21 cellular contexts compared by ENCODE assay signal in the genomic region with DNA sequence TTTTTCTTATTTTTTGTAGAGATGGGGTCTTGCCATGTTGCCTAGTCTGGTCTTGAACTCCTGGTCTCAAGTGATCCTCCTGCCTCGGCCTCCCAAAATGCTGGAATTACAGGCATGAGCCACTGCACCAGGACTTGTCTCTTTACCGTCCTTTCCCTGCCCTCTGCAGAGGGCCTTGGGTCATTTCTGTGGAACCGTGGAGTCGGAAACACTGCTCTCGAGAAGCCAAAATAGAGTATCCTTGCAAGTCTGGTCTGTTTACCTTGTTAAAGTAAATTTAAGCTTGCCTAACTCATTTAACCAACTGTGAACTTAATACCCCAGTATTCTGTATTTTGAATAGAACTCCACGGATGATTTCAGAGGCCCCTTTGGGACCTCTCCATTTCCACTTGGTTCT. TPM values are rescaled to one million over a fixed set of nuclear protein-coding genes. Genes with fewer than 3 reads are reported as not detected.
DNase-seq lines count a peak whose midpoint lies in the region; ATAC-seq, FAIRE-seq and TF ChIP-seq lines count a peak whose summit lies in the region.
"Had no signal": no experiment of that assay in that cellular context is flagged by ENCODE, and none has a peak within 500 bp of the region (broad histone marks: within the 10 kb centered on the region; RNA-seq: fewer than 3 reads in every experiment).

No MANE protein-coding gene starts in this region.

- no peaks in the 10 kb centered on the region for H3K9me3 ChIP-seq in thyroid gland

- intact Hi-C loops in thyroid gland (cut with DNase I) = no loop called here

- no peak overlapping the region for H3K4me3 ChIP-seq in thyroid gland (replicated peaks in 1 of 3)
- H3K4me3 ChIP-seq: GM23248, SK-N-MC had no signal

- no peaks in the 10 kb centered on the region for H3K27me3 ChIP-seq in thyroid gland

- no peak for TF ChIP-seq CTCF in thyroid gland (IDR thresholded peaks at IDR 0.05)

- WGBS in thyroid gland, 2 donors = 46 to 47% methylated on average over 6 of the region's 6 CpGs

- TF ChIP-seq POLR2A in thyroid gland (IDR thresholded peaks at IDR 0.05) (peak in 1 of 2 donors; percentile 7), GM12891 (IDR thresholded peaks at IDR 0.05; ENCODE audit: low read depth, low read length) (no peak)

- FAIRE-seq in GM12891 (lab: Jason Lieb, UNC) = no peak
- FAIRE-seq: GM18507, RCC 7860 had no signal

- DNase-seq in NCI-H2107 treated with DMSO at 0.1 percent for 48 hours (lab: John Stamatoyannopoulos, UW; ENCODE audit: unreplicated experiment) (peak; percentile 51), NCI-H2107 (lab: John Stamatoyannopoulos, UW) (no peak), NCI-H187 (lab: John Stamatoyannopoulos, UW) (peak; percentile 39 to 50), NCI-H345 treated with DMSO at 0.1 percent for 48 hours (lab: John Stamatoyannopoulos, UW; ENCODE audit: unreplicated experiment) (peak; percentile 72), thyroid gland (peak; percentile 59 to 69), GM12891 (ENCODE audit: insufficient read length, low spot score) (no peak)
- DNase-seq: Calu3, GM23248, H7, Kasumi-1, NCI-H1092 treated with DMSO at 0.1 percent for 48 hours, NCI-H1436 treated with DMSO at 0.1 percent for 48 hours, NCI-H2029, NCI-H510A treated with DMSO at 0.1 percent for 48 hours, SIG-M5 had no signal

- no peak for ATAC-seq in GM18517 (IDR thresholded peaks at IDR 0.05; ENCODE audit: unreplicated experiment)

- H3K4me1 ChIP-seq in thyroid gland = peaks cover 61 to 69% of the 10 kb centered on the region in 2 donors

- peaks cover 0 to 3% of the 10 kb centered on the region in 2 donors for H3K36me3 ChIP-seq in thyroid gland

- peak overlapping the region; percentile 84 to 97 (median 93) for H3K27ac ChIP-seq in thyroid gland
- H3K27ac ChIP-seq: 22Rv1, C4-2B, GM23248, SK-N-MC had no signal

TF ChIP-seq in GM12891, 5 proteins besides CTCF, POLR2A, EP300 and RAD21:
- TF ChIP-seq POU2F2 (IDR thresholded peaks at IDR 0.05; ENCODE audit: low read depth, low read length) (no peak), POLR2AphosphoS5 (IDR thresholded peaks at IDR 0.05; ENCODE audit: low read depth, low read length) (no peak), TAF1 (IDR thresholded peaks at IDR 0.05; ENCODE audit: low read depth, low read length) (no peak), PAX5 (IDR thresholded peaks at IDR 0.05; ENCODE audit: insufficient read depth, low read length, severe bottlenecking) (no peak), SPI1 (IDR thresholded peaks at IDR 0.05; ENCODE audit: low read depth, low read length) (no peak)
TF ChIP-seq in GM12891: peak in this region for 0.

RNA-seq across cellular contexts. Expression of a gene that starts 51.4 kb away (rescaled TPM):
- total RNA-seq in thyroid gland = 10 to 100 TPM; 46.2 to 89.5 (median 70.8) TPM
- 13.1 TPM for polyA plus RNA-seq in GM12891 (2012; ENCODE audit: low read depth, missing spikeins)

RNA-seq across cellular contexts. Expression of a gene that starts 51.7 kb away (rescaled TPM):
- total RNA-seq in thyroid gland = 100 to 1,000 TPM in 3 of 4 donors, 10 to 100 TPM in 1; 76.7 to 142 (median 113) TPM
- polyA plus RNA-seq in GM12891 (2012; ENCODE audit: low read depth, missing spikeins) = 11.9 TPM

RNA-seq across cellular contexts. Expression of a gene that starts 57.7 kb away (rescaled TPM):
- total RNA-seq in thyroid gland = 100 to 1,000 TPM; 165 to 211 (median 207) TPM
- polyA plus RNA-seq in GM12891 (2012; ENCODE audit: low read depth, missing spikeins) = 95.6 TPM

Comparison
In these comparisons a context has a peak if more than half of its experiments do, and no peak if none do; other contexts are left out.
1. DNase-seq: peak in NCI-H2107 treated with DMSO at 0.1 percent for 48 hours (single experiment), NCI-H187 (2 of 2), NCI-H345 treated with DMSO at 0.1 percent for 48 hours (single experiment) and thyroid gland (2 of 2); none in NCI-H2107 (single experiment) and GM12891 (single experiment).